1 cellular context compared by ENCODE assay signal in genomic region chr6:11210386-11211138, GRCh38.
TF ChIP-seq lines count a peak whose summit lies in the region.

No MANE protein-coding gene starts in this region.

TF ChIP-seq in WTC11, 78 proteins besides CTCF, POLR2A, EP300 and RAD21 (continued from another document):
- TF ChIP-seq, protein P1, sequence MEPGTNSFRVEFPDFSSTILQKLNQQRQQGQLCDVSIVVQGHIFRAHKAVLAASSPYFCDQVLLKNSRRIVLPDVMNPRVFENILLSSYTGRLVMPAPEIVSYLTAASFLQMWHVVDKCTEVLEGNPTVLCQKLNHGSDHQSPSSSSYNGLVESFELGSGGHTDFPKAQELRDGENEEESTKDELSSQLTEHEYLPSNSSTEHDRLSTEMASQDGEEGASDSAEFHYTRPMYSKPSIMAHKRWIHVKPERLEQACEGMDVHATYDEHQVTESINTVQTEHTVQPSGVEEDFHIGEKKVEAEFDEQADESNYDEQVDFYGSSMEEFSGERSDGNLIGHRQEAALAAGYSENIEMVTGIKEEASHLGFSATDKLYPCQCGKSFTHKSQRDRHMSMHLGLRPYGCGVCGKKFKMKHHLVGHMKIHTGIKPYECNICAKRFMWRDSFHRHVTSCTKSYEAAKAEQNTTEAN (CRISPR knock-in tag; IDR thresholded peaks at IDR 0.05) = no peak
